Comparison of ENCODE assay signal across 14 cellular contexts in the genomic region with DNA sequence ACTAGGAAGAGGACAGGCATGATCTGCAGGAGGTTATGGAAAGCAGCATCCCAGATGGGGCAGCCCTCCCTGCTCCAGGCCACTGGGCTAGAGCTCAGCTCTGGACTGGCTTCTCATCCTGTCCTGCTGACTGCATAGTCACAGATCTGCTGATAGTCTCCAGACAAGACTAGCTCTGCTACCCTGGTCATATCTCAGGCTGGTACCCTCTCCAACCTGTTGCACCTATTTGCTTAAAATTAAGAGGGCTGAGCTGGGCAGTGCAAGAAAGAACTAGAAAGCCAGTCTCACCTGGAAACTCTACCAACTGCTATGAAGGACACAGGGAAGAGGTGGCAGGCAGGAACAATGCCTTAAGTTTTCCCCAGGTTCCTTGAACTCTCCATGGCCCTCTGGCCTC. TPM values are rescaled to one million over a fixed set of nuclear protein-coding genes. Genes with fewer than 3 reads are reported as not detected.
A peak's percentile ranks its signal among the peaks of the same experiment; 100 is the strongest.
DNase-seq lines count a peak whose midpoint lies in the region; ATAC-seq and TF ChIP-seq lines count a peak whose summit lies in the region.
"Had no signal": no experiment of that assay in that cellular context is flagged by ENCODE, and none has a peak within 500 bp of the region (broad histone marks: within the 10 kb centered on the region; RNA-seq: fewer than 3 reads in every experiment).

No MANE protein-coding gene starts in this region.

- H3K9me2 ChIP-seq in OCI-LY7 (ENCODE audit: insufficient read depth, low read length), result no peaks in the 10 kb centered on the region

- no peaks in the 10 kb centered on the region for H3K9me3 ChIP-seq in CD4-positive, alpha-beta T cell (ENCODE audit: control insufficient read depth, low read length)
- H3K9me3 ChIP-seq in OCI-LY7 (ENCODE audit: low read length) (no peaks in the 10 kb centered on the region), esophagus (ENCODE audit: control insufficient read depth in 2 of 2, insufficient read depth in 1 of 2, low read depth in 1 of 2, low read length in 1 of 2) (no peaks in the 10 kb centered on the region), gastrocnemius medialis (no peaks in the 10 kb centered on the region)
- H3K9me3 ChIP-seq: pancreas, thoracic aorta had no signal

- no peak for TF ChIP-seq CTCF in CD4-positive, alpha-beta T cell (IDR thresholded peaks at IDR 0.05)
- TF ChIP-seq CTCF in OCI-LY7 (conservative IDR thresholded peaks at IDR 0.05; ENCODE audit: low read length) (no peak), gastrocnemius medialis (IDR thresholded peaks at IDR 0.05 in 4 of 5, conservative IDR thresholded peaks at IDR 0.05 in 1 of 5) (no peak), osteocyte (IDR thresholded peaks at IDR 0.05) (no peak)

- H3K4me1 ChIP-seq in OCI-LY7 (ENCODE audit: insufficient read depth, low read length, poor library complexity, severe bottlenecking) (peaks cover 68% of the 10 kb centered on the region), esophagus (ENCODE audit: control insufficient read depth in 2 of 2, insufficient read depth in 2 of 2, low read length in 1 of 2) (peaks cover 16 to 22% of the 10 kb centered on the region in 2 donors), gastrocnemius medialis (peaks cover 56 to 67% of the 10 kb centered on the region in 2 donors)

- H3K27me3 ChIP-seq in CD4-positive, alpha-beta T cell (ENCODE audit: control insufficient read depth, insufficient read depth, low read length), result no peaks in the 10 kb centered on the region
- H3K27me3 ChIP-seq in esophagus (ENCODE audit: control insufficient read depth in 1 of 2, insufficient read depth in 2 of 2, low read length in 2 of 2), result no peaks in the 10 kb centered on the region
- H3K27me3 ChIP-seq in gastrocnemius medialis, result no peaks in the 10 kb centered on the region
- H3K27me3 ChIP-seq: brain microvascular endothelial cell, pancreas had no signal

- BruUV-seq in OCI-LY7 (replicated peaks; lab: Mats Ljungman, UMichigan), result no TSS peak

- no peak for DNase-seq in CD4-positive, alpha-beta T cell
- DNase-seq in OCI-LY7 (ENCODE audit: low spot score), result no peak
- no peak for DNase-seq in gastrocnemius medialis
- DNase-seq in OCI-M2 (lab: John Stamatoyannopoulos, UW; ENCODE audit: unreplicated experiment), result no peak
- DNase-seq in NCI-H82 (lab: John Stamatoyannopoulos, UW), result no peak
- no peak for DNase-seq in osteocyte (ENCODE audit: extremely low spot score, unreplicated experiment)
- DNase-seq: brain microvascular endothelial cell, NCI-H187, NCI-H524 treated with DMSO at 0.1 percent for 48 hours, pancreas had no signal

- H3K27me3 Mint-ChIP-seq in CD4-positive, alpha-beta T cell, result no peaks in the 10 kb centered on the region
- no peaks in the 10 kb centered on the region for H3K27me3 Mint-ChIP-seq in osteocyte (ENCODE audit: unreplicated experiment)

- no peak overlapping the region for H2AFZ ChIP-seq in OCI-LY7 (ENCODE audit: low read length)

- no peak for TF ChIP-seq POLR2A in gastrocnemius medialis (IDR thresholded peaks at IDR 0.05)

- peak overlapping the region; percentile 30; the same call in 1 of the 2 replicates for H3K4me2 ChIP-seq in OCI-LY7 (ENCODE audit: low read length)

- peaks cover 86% of the 10 kb centered on the region for H3K36me3 Mint-ChIP-seq in CD4-positive, alpha-beta T cell (ENCODE audit: low read depth)
- peaks cover 2% of the 10 kb centered on the region for H3K36me3 Mint-ChIP-seq in osteocyte (ENCODE audit: unreplicated experiment)

- POLR2A ChIA-PET in CD4-positive, alpha-beta T cell (lab: Charles Lee), result interaction anchor here (0.8 to 1.8 kb wide), 4 partner anchors 13 to 45 kb away, joined by 3 to 7 read pairs (median 3); no protein-coding TSS in a partner anchor
- POLR2A ChIA-PET in OCI-LY7 (lab: Charles Lee), result interaction anchor here (1.3 to 5.7 kb wide), 2 partner anchors 10 to 45 kb away, joined by 3 to 33 read pairs; no protein-coding TSS in a partner anchor

- CTCF ChIA-PET in CD4-positive, alpha-beta T cell (lab: Charles Lee), result interaction anchor here (3.3 kb wide), 1 partner anchor 12 kb away, joined by 15 read pairs; no protein-coding TSS in a partner anchor
- CTCF ChIA-PET in OCI-LY7 (lab: Charles Lee; ENCODE audit: unreplicated experiment), result no interaction called here

- H3K4me1 Mint-ChIP-seq in CD4-positive, alpha-beta T cell (ENCODE audit: low read depth), result peaks cover 90% of the 10 kb centered on the region
- peaks cover 27% of the 10 kb centered on the region for H3K4me1 Mint-ChIP-seq in osteocyte (ENCODE audit: unreplicated experiment)

- H3K4me3 Mint-ChIP-seq in CD4-positive, alpha-beta T cell, result no peak overlapping the region
- H3K4me3 Mint-ChIP-seq in osteocyte (ENCODE audit: unreplicated experiment), result no peak overlapping the region

- intact Hi-C loops in CD4-positive, alpha-beta T cell (cut with DNase I, micrococcal nuclease), result no loop called here
- intact Hi-C loops in OCI-LY7 (cut with micrococcal nuclease; ENCODE audit: unreplicated experiment), result no loop called here
- intact Hi-C loops in gastrocnemius medialis (cut with DNase I; ENCODE audit: low total_unique reads), result no loop called here

- peak overlapping the region; percentile 68 for H3K27ac ChIP-seq in CD4-positive, alpha-beta T cell (ENCODE audit: low read depth, low read length)
- H3K27ac ChIP-seq in OCI-LY7 (ENCODE audit: low read depth, low read length, poor library complexity, severe bottlenecking), result peak overlapping the region; percentile 50
- H3K27ac ChIP-seq in esophagus (ENCODE audit: low read depth in 2 of 2, low read length in 1 of 2), result peak overlapping the region; percentile 79 to 89
- peak overlapping the region; percentile 60 to 74 (median 63) for H3K27ac ChIP-seq in gastrocnemius medialis
- H3K27ac ChIP-seq: brain microvascular endothelial cell, pancreas, thoracic aorta had no signal

- H3K36me3 ChIP-seq in OCI-LY7 (ENCODE audit: insufficient read depth, low read length) (peaks cover 66% of the 10 kb centered on the region), esophagus (ENCODE audit: control insufficient read depth in 2 of 2, insufficient read depth in 2 of 2, low read length in 1 of 2) (no peaks in the 10 kb centered on the region), gastrocnemius medialis (no peaks in the 10 kb centered on the region)
- H3K36me3 ChIP-seq: brain microvascular endothelial cell, pancreas, thoracic aorta had no signal

- H3K79me2 ChIP-seq in OCI-LY7 (ENCODE audit: insufficient read depth, low read depth, low read length), result peaks cover 36% of the 10 kb centered on the region

- H3K9me3 Mint-ChIP-seq in CD4-positive, alpha-beta T cell, result no peaks in the 10 kb centered on the region
- no peaks in the 10 kb centered on the region for H3K9me3 Mint-ChIP-seq in osteocyte (ENCODE audit: unreplicated experiment)

- H4K20me1 ChIP-seq in OCI-LY7 (ENCODE audit: insufficient read depth, low read length), result no peaks in the 10 kb centered on the region

- in situ Hi-C loops in gastrocnemius medialis (cut with MboI; ENCODE audit: low sequenced_read_pairs in 4 of 4), result no loop called here

- peak overlapping the region; percentile 98 for H3K27ac Mint-ChIP-seq in CD4-positive, alpha-beta T cell
- no peak overlapping the region for H3K27ac Mint-ChIP-seq in osteocyte (ENCODE audit: unreplicated experiment)

- H3K4me3 ChIP-seq in OCI-LY7 (ENCODE audit: low read depth, low read length, poor library complexity, severe bottlenecking) (no peak overlapping the region), esophagus (ENCODE audit: low read depth in 1 of 2, low read length in 2 of 2) (no peak overlapping the region), gastrocnemius medialis (no peak overlapping the region)
- H3K4me3 ChIP-seq: pancreas, thoracic aorta had no signal

- no peak for ATAC-seq in CD4-positive, alpha-beta T cell (ENCODE audit: poor library complexity)
- ATAC-seq in gastrocnemius medialis (no peak), GM18870 (IDR thresholded peaks at IDR 0.05; ENCODE audit: unreplicated experiment) (no peak)
- ATAC-seq: activated CD4-positive, CD25-positive, alpha-beta regulatory T cell treated with anti-CD3 and anti-CD28 coated beads, Interleukin-2, amount 50 U/mL, for 24 hours; pancreas had no signal

RNA-seq across cellular contexts. Expression of a gene that starts 40.4 kb away (rescaled TPM):
- total RNA-seq in CD4-positive, alpha-beta T cell, result 100 to 1,000 TPM; 565 to 583 TPM
- 17.8 and 20.5 TPM in 2 replicates for total RNA-seq in OCI-LY7 (2014; rRNA removed; shearing (Covaris generic))
- total RNA-seq in OCI-LY7 (2022) (33.3 and 33.4 TPM in 2 replicates), gastrocnemius medialis (10 to 100 TPM in 1 of 4 donors, 1 to 10 TPM in 3; 7.1 to 13.9 (median 7.8) TPM), osteocyte (28.3 and 30.0 TPM in 2 replicates)
- 1 to 10 TPM; 6.5 to 8.1 TPM for polyA plus RNA-seq in esophagus

Comparison
In these comparisons a context has a peak if more than half of its experiments do, and no peak if none do; other contexts are left out.
1. RNA of a gene that starts 40.4 kb away (total RNA-seq): 565 to 583 TPM in CD4-positive, alpha-beta T cell; 17.8 to 33.4 TPM in OCI-LY7, 28.3 to 30.0 TPM in osteocyte and 7.1 to 13.9 TPM in gastrocnemius medialis; every median in the first group is over 10 times any median in the second.
2. Peak in every context shown above with its lines, with median percentiles within 50 percentile points of each other: H3K27ac ChIP-seq.